19 cellular contexts compared by ENCODE assay signal in the genomic region with DNA sequence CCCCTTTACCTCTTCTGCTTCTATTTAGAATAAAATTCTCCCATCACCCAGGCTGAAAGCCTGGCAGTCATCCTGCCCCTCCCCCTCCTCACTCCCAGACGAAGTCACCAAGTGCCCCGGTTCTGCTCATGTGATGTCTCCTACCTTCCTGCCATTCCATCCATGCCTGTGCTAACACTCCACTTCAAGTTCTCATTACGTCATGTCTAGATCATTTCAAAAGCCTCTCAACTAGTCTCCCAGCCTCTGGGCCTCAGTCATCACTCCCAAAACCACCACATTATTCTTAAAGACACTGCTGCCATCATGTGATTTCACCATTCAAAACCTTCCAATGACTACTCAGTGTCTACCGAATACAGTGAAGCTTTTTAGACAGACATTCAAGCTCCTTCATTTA. TPM values are rescaled to one million over a fixed set of nuclear protein-coding genes. Genes with fewer than 3 reads are reported as not detected.
DNase-seq lines count a peak whose midpoint lies in the region; ATAC-seq, FAIRE-seq and TF ChIP-seq lines count a peak whose summit lies in the region.
"Had no signal": no experiment of that assay in that cellular context is flagged by ENCODE, and none has a peak within 500 bp of the region (broad histone marks: within the 10 kb centered on the region; RNA-seq: fewer than 3 reads in every experiment).

No MANE protein-coding gene starts in this region.

- no peak for ATAC-seq in Right ventricle myocardium inferior
- no peak for ATAC-seq in HG02884 (IDR thresholded peaks at IDR 0.05; ENCODE audit: unreplicated experiment)
- no peak for ATAC-seq in pancreas

- H3K36me3 ChIP-seq in cardiac muscle cell (no peaks in the 10 kb centered on the region), astrocyte (ENCODE audit: insufficient read depth, low read length) (no peaks in the 10 kb centered on the region), pancreas (no peaks in the 10 kb centered on the region)
- H3K36me3 ChIP-seq: Peyer's patch had no signal

- H3K9me3 ChIP-seq in cardiac muscle cell (ENCODE audit: low read depth) (no peaks in the 10 kb centered on the region), astrocyte (ENCODE audit: insufficient read depth, low read depth, low read length) (no peaks in the 10 kb centered on the region), pancreas (no peaks in the 10 kb centered on the region)
- H3K9me3 ChIP-seq: Peyer's patch had no signal

- H3K36me3 Mint-ChIP-seq in astrocyte (ENCODE audit: low read depth, unreplicated experiment), result no peaks in the 10 kb centered on the region
- H3K36me3 Mint-ChIP-seq: CD8-positive, alpha-beta memory T cell had no signal

- H3K27me3 ChIP-seq in cardiac muscle cell, result no peaks in the 10 kb centered on the region
- H3K27me3 ChIP-seq in astrocyte (ENCODE audit: insufficient read depth, low read length), result no peaks in the 10 kb centered on the region
- H3K27me3 ChIP-seq in pancreas, result no peaks in the 10 kb centered on the region
- H3K27me3 ChIP-seq: Peyer's patch had no signal

- no peaks in the 10 kb centered on the region for H3K79me2 ChIP-seq in astrocyte (ENCODE audit: insufficient read depth, low read length)

- H3K4me3 Mint-ChIP-seq in astrocyte (ENCODE audit: unreplicated experiment), result no peak overlapping the region
- H3K4me3 Mint-ChIP-seq: activated B cell treated with CpG ODN at 0.5 μM for 24 hours; CD8-positive, alpha-beta memory T cell had no signal

- H4K20me1 ChIP-seq in astrocyte (ENCODE audit: insufficient read depth, low read length), result no peaks in the 10 kb centered on the region

- H3K27ac ChIP-seq in cardiac muscle cell (no peak overlapping the region), astrocyte (ENCODE audit: low read depth, low read length) (no peak overlapping the region), pancreas (no peak overlapping the region)
- H3K27ac ChIP-seq: Peyer's patch had no signal

- FAIRE-seq in astrocyte (lab: Jason Lieb, UNC) (no peak), urothelium cell line (lab: Jason Lieb, UNC) (no peak), pancreas (lab: Jason Lieb, UNC) (no peak)
- FAIRE-seq: A204.1, GM18507 had no signal

- H3K4me1 Mint-ChIP-seq in astrocyte (ENCODE audit: low read depth, unreplicated experiment), result peaks cover 33% of the 10 kb centered on the region

- TF ChIP-seq CTCF in cardiac muscle cell (IDR thresholded peaks at IDR 0.05; ENCODE audit: low read depth, low read length) (no peak), astrocyte (IDR thresholded peaks at IDR 0.05; ENCODE audit: insufficient read depth, low read depth, low read length) (no peak), pancreas (IDR thresholded peaks at IDR 0.05) (no peak)

- intact Hi-C loops in Right ventricle myocardium inferior (cut with DNase I), result no loop called here
- intact Hi-C loops in pancreas (cut with DNase I), result no loop called here

- no peak overlapping the region for H3K4me3 ChIP-seq in cardiac muscle cell
- H3K4me3 ChIP-seq in astrocyte (ENCODE audit: insufficient read depth, low read depth, low read length), result no peak overlapping the region
- H3K4me3 ChIP-seq in pancreas, result no peak overlapping the region
- H3K4me3 ChIP-seq: Peyer's patch had no signal

- WGBS in pancreas, 2 donors, result 39 to 61% methylated on average over 4 of the region's 4 CpGs

- no peak overlapping the region for H3K4me2 ChIP-seq in astrocyte (ENCODE audit: low read length)

- H3K9me3 Mint-ChIP-seq in astrocyte (ENCODE audit: unreplicated experiment), result no peaks in the 10 kb centered on the region
- H3K9me3 Mint-ChIP-seq: activated B cell treated with CpG ODN at 0.5 μM for 24 hours; CD8-positive, alpha-beta memory T cell had no signal

- no peak overlapping the region for H3K9ac ChIP-seq in astrocyte (ENCODE audit: low read length)

- no peak overlapping the region for H2AFZ ChIP-seq in astrocyte (ENCODE audit: low read depth, low read length)

- H3K4me1 ChIP-seq in cardiac muscle cell (ENCODE audit: low read depth) (peaks cover 23% of the 10 kb centered on the region), astrocyte (ENCODE audit: insufficient read depth, low read length) (no peaks in the 10 kb centered on the region), pancreas (no peaks in the 10 kb centered on the region)
- H3K4me1 ChIP-seq: Peyer's patch had no signal

- peak overlapping the region; percentile 93 for H3K27ac Mint-ChIP-seq in astrocyte (ENCODE audit: unreplicated experiment)
- H3K27ac Mint-ChIP-seq: activated B cell treated with CpG ODN at 0.5 μM for 24 hours had no signal

- DNase-seq in cardiac muscle cell (ENCODE audit: low read depth in 1 of 2, low spot score in 1 of 2) (peak; percentile 24 to 85), Right ventricle myocardium inferior (ENCODE audit: missing footprints) (no peak), astrocyte (ENCODE audit: low read depth) (peak; percentile 87), iris pigment epithelial cell (ENCODE audit: low read depth) (peak; percentile 41), urothelium cell line (ENCODE audit: low spot score) (peak; percentile 50), cerebellar cortex (ENCODE audit: low spot score) (no peak), pancreas (no peak)
- DNase-seq: activated B cell treated with CpG ODN at 0.5 μM for 24 hours; CD8-positive, alpha-beta memory T cell; central memory CD4-positive, alpha-beta T cell; kidney glomerular epithelial cell; MM.1S; NCI-H1930; NCI-H748 treated with DMSO at 0.1 percent for 48 hours; Peyer's patch had no signal

- no peaks in the 10 kb centered on the region for H3K27me3 Mint-ChIP-seq in astrocyte (ENCODE audit: low read depth, unreplicated experiment)

RNA-seq across cellular contexts. Expression of a gene that starts 17.2 kb away (rescaled TPM):
- total RNA-seq in cardiac muscle cell (0.12 and 1.2 TPM in 2 replicates), Right ventricle myocardium inferior (59.3 TPM), astrocyte (0.94 and 1.7 TPM in 2 replicates), pancreas (1 to 10 TPM in 4 of 6 donors, under 1 TPM in 2; 0.43 to 9.9 (median 2.5) TPM)
- polyA plus RNA-seq in cardiac muscle cell (1.4 and 2.6 TPM in 2 replicates), pancreas (10 to 100 TPM in 1 of 2 donors, 1 to 10 TPM in 1; 6.0 to 29.3 TPM)
- total RNA-seq: HT1080 had no signal

Comparison
In these comparisons a context has a peak if more than half of its experiments do, and no peak if none do; other contexts are left out.
1. DNase-seq: peak in cardiac muscle cell (2 of 2), astrocyte (single experiment), iris pigment epithelial cell (single experiment) and urothelium cell line (single experiment); none in Right ventricle myocardium inferior (single experiment), cerebellar cortex (single experiment) and pancreas (0 of 6).